In the genomic region with DNA sequence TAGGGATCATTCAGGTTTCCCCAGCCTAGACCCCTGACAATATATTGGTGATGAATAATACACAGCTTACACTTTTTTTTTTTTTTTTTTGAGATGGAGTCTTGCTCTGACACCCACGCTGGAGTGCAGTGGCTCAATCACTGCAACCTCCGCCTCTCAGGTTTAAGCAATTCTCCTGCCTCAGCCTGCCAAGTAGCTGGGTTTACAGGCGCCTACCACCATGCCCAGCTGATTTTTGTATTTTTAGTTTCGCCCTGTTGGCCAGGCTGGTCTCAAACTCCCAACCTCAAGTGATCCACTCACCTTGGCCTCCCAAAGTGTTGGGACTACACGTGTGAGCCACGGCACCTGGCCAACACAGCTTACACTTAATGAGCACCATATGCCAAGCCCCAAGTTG, we compare ENCODE assay signal across 21 cellular contexts. TPM values are rescaled to one million over a fixed set of nuclear protein-coding genes. Genes with fewer than 3 reads are reported as not detected.
A peak's percentile ranks its signal among the peaks of the same experiment; 100 is the strongest.
DNase-seq lines count a peak whose midpoint lies in the region; ATAC-seq, FAIRE-seq and TF ChIP-seq lines count a peak whose summit lies in the region.
"Had no signal": no experiment of that assay in that cellular context is flagged by ENCODE, and none has a peak within 500 bp of the region (broad histone marks: within the 10 kb centered on the region; RNA-seq: fewer than 3 reads in every experiment).

No MANE protein-coding gene starts in this region.

- 92% methylated on average over 6 of the region's 6 CpGs for WGBS in HUES64
- 10% methylated on average over 6 of the region's 6 CpGs for WGBS in K562 (ENCODE audit: insufficient coverage, low coverage, missing lambda C conversion rate)
- 87% methylated on average over 6 of the region's 6 CpGs for WGBS in smooth muscle cell (ENCODE audit: low lambda C conversion rate)
- WGBS in mammary epithelial cell (ENCODE audit: low coverage, missing lambda C conversion rate): 58% methylated on average over 6 of the region's 6 CpGs

- H3K27ac ChIP-seq in HUES64 (ENCODE audit: low read depth, low read length): peak overlapping the region; percentile 37; the same call in 1 of the 2 replicates
- no peak overlapping the region for H3K27ac ChIP-seq in K562 (ENCODE audit: extremely low read depth, low read depth, low read length)
- peak overlapping the region; percentile 95 for H3K27ac ChIP-seq in smooth muscle cell (ENCODE audit: low read depth)
- no peak overlapping the region for H3K27ac ChIP-seq in mammary epithelial cell (ENCODE audit: insufficient read depth, low read depth, low read length)
- H3K27ac ChIP-seq: RWPE1 had no signal

- TF ChIP-seq POLR2A in K562 (conservative IDR thresholded peaks at IDR 0.05): no peak

- in situ Hi-C loops in K562 (cut with MboI) (no loop called here), mammary epithelial cell (cut with MboI; ENCODE audit: low sequenced_read_pairs in 2 of 2) (no loop called here)

- no peak overlapping the region for H3K4me2 ChIP-seq in K562 (ENCODE audit: insufficient read depth, low read length)
- peak overlapping the region; percentile 78 for H3K4me2 ChIP-seq in smooth muscle cell
- no peak overlapping the region for H3K4me2 ChIP-seq in mammary epithelial cell (ENCODE audit: insufficient read depth, low read depth, low read length)
- H3K4me2 ChIP-seq: SK-N-SH had no signal

- H3F3A ChIP-seq in smooth muscle cell (ENCODE audit: low read depth): no peaks in the 10 kb centered on the region

- TF ChIP-seq CTCF in GM12865 (IDR thresholded peaks at IDR 0.05; ENCODE audit: insufficient read depth, low read depth, low read length, missing control alignments) (no peak), K562 (IDR thresholded peaks at IDR 0.05 in 2 of 3, conservative IDR thresholded peaks at IDR 0.05 in 1 of 3; ENCODE audit: insufficient read depth in 2 of 3, low read depth in 1 of 3, low read length in 3 of 3) (no peak), smooth muscle cell (IDR thresholded peaks at IDR 0.05; ENCODE audit: borderline replicate concordance, insufficient read depth, poor library complexity, severe bottlenecking) (no peak), mammary epithelial cell (conservative IDR thresholded peaks at IDR 0.05 in 1 of 2, IDR thresholded peaks at IDR 0.05 in 1 of 2; ENCODE audit: extremely low read depth in 1 of 2, insufficient read depth in 1 of 2, low read depth in 1 of 2, low read length in 2 of 2) (no peak)

- H3K4me1 ChIP-seq in HUES64 (ENCODE audit: insufficient read depth, low read length) (peaks cover 15% of the 10 kb centered on the region; the same call in 1 of the 2 replicates), K562 (replicated peaks in 1 of 2; ENCODE audit: control insufficient read depth in 2 of 2, insufficient read depth in 2 of 2, low read length in 2 of 2) (peaks cover 0 to 4% of the 10 kb centered on the region in 2 experiments; a peak in 2 of 5 replicates), smooth muscle cell (ENCODE audit: low read depth) (peaks cover 3% of the 10 kb centered on the region), mammary epithelial cell (ENCODE audit: insufficient read depth, low read length) (no peaks in the 10 kb centered on the region)
- H3K4me1 ChIP-seq: BE2C, HAP-1 had no signal

- H2AFZ ChIP-seq in K562 (ENCODE audit: low read depth, low read length): no peak overlapping the region
- H2AFZ ChIP-seq in smooth muscle cell (ENCODE audit: low read depth): peak overlapping the region; percentile 77
- no peak overlapping the region for H2AFZ ChIP-seq in mammary epithelial cell (ENCODE audit: low read depth, low read length)

- no peak for TF ChIP-seq EP300 in K562 (IDR thresholded peaks at IDR 0.05; ENCODE audit: low read length)

- BruUV-seq in K562 (replicated peaks; lab: Mats Ljungman, UMichigan): no TSS peak
- no TSS peak for BruUV-seq in mammary epithelial cell (replicated peaks; lab: Mats Ljungman, UMichigan)

- POLR2A ChIA-PET in K562 (lab: Yijun Ruan, JAX): interaction anchor here (0.6 to 0.7 kb wide), 2 partner anchors 36 to 610 kb away, joined by 3 read pairs; no protein-coding TSS in a partner anchor

- CTCF ChIA-PET in K562 (lab: Yijun Ruan, JAX; ENCODE audit: low intra/inter-chr PET ratio): interaction anchor here (0.7 kb wide), 1 partner anchor 1045 kb away, joined by 4 read pairs; no protein-coding TSS in a partner anchor
- CTCF ChIA-PET in mammary epithelial cell (lab: Charles Lee; ENCODE audit: low non-redundant PET): no interaction called here

- H3K27me3 ChIP-seq in HUES64 (ENCODE audit: insufficient read depth, low read length) (no peaks in the 10 kb centered on the region), K562 (ENCODE audit: control insufficient read depth in 2 of 2, insufficient read depth in 2 of 2, low read length in 2 of 2) (peaks cover 64 to 98% of the 10 kb centered on the region in 2 experiments), smooth muscle cell (ENCODE audit: low read depth) (no peaks in the 10 kb centered on the region), mammary epithelial cell (ENCODE audit: insufficient read depth, low read length) (no peaks in the 10 kb centered on the region)
- H3K27me3 ChIP-seq: BE2C had no signal

- no peaks in the 10 kb centered on the region for H3K79me2 ChIP-seq in K562 (ENCODE audit: control insufficient read depth, insufficient read depth, low read length)
- no peaks in the 10 kb centered on the region for H3K79me2 ChIP-seq in smooth muscle cell (ENCODE audit: low read depth)
- no peaks in the 10 kb centered on the region for H3K79me2 ChIP-seq in mammary epithelial cell (ENCODE audit: insufficient read depth, low read length)

- dilution Hi-C loops in mammary epithelial cell (cut with HindIII; ENCODE audit: low sequenced_read_pairs): no loop called here

- intact Hi-C loops in K562 (cut with micrococcal nuclease) (no loop called here), mammary epithelial cell (cut with micrococcal nuclease) (no loop called here)

- H3K4me3 ChIP-seq in GM12865 (ENCODE audit: low read depth, low read length) (peak overlapping the region; percentile 63), HUES64 (ENCODE audit: low read length) (no peak overlapping the region), K562 (no peak overlapping the region), smooth muscle cell (no peak overlapping the region), mammary epithelial cell (replicated peaks in 1 of 3; ENCODE audit: insufficient read depth in 1 of 3, low read depth in 2 of 3, low read length in 3 of 3) (no peak overlapping the region)
- H3K4me3 ChIP-seq: HAP-1 had no signal

- H3K9ac ChIP-seq in HUES64 (ENCODE audit: low read depth, low read length) (no peak overlapping the region), K562 (ENCODE audit: insufficient read depth in 1 of 2, low read depth in 2 of 2, low read length in 2 of 2) (no peak overlapping the region), smooth muscle cell (ENCODE audit: low read depth) (peak overlapping the region; percentile 86), mammary epithelial cell (ENCODE audit: insufficient read depth, low read length) (no peak overlapping the region)
- H3K9ac ChIP-seq: SK-N-SH had no signal

- H3K9me3 ChIP-seq in HUES64 (ENCODE audit: insufficient read depth, low read depth, low read length) (no peaks in the 10 kb centered on the region), K562 (replicated peaks; ENCODE audit: control insufficient read depth, insufficient read depth, low read depth, low read length) (no peaks in the 10 kb centered on the region), smooth muscle cell (replicated peaks; ENCODE audit: low read depth) (no peaks in the 10 kb centered on the region), mammary epithelial cell (replicated peaks; ENCODE audit: insufficient read depth, low read length) (no peaks in the 10 kb centered on the region)
- H3K9me3 ChIP-seq: BE2C, HAP-1, SK-N-SH had no signal

- H3K36me3 ChIP-seq in HUES64 (ENCODE audit: insufficient read depth, low read length) (peaks cover 100% of the 10 kb centered on the region), K562 (ENCODE audit: control insufficient read depth, insufficient read depth, low read length) (no peaks in the 10 kb centered on the region), smooth muscle cell (ENCODE audit: low read depth) (no peaks in the 10 kb centered on the region), mammary epithelial cell (ENCODE audit: insufficient read depth, low read length) (no peaks in the 10 kb centered on the region)
- H3K36me3 ChIP-seq: BE2C had no signal

- H4K20me1 ChIP-seq in K562 (replicated peaks; ENCODE audit: control insufficient read depth, insufficient read depth, low read length) (no peaks in the 10 kb centered on the region), smooth muscle cell (ENCODE audit: low read depth) (no peaks in the 10 kb centered on the region), mammary epithelial cell (ENCODE audit: insufficient read depth, low read length) (no peaks in the 10 kb centered on the region)

- ATAC-seq in K562: no peak

- H3K9me1 ChIP-seq in K562 (ENCODE audit: control insufficient read depth, insufficient read depth, low read length): no peaks in the 10 kb centered on the region

- DNase-seq in GM12865 (ENCODE audit: low read depth) (no peak), K562 (ENCODE audit: extremely low read depth in 1 of 4, low spot score in 3 of 4) (no peak), smooth muscle cell (lab: John Stamatoyannopoulos, UW; ENCODE audit: unreplicated experiment) (no peak), NCI-H526 treated with DMSO at 0.1 percent for 48 hours (lab: John Stamatoyannopoulos, UW) (no peak), HUDEP-2 (lab: John Stamatoyannopoulos, UW; ENCODE audit: unreplicated experiment in 76 of 76) (no peak), mammary epithelial cell (no peak)
- DNase-seq: BE2C; CD4-positive, alpha-beta memory T cell; NCI-H1092 treated with DMSO at 0.1 percent for 48 hours; NCI-H1436 treated with DMSO at 0.1 percent for 48 hours; NCI-H1930; NCI-H2227 treated with DMSO at 0.1 percent for 48 hours; NCI-H510A treated with DMSO at 0.1 percent for 48 hours; NCI-H774; NK-92 treated with Interleukin-12 subunit alpha and Interleukin-12 subunit beta, amount 100 ng/mL, for 24 hours; SHP77 treated with DMSO at 0.1 percent for 48 hours; SK-N-SH had no signal

- no peak for TF ChIP-seq RAD21 in K562 (CRISPR knock-in tag; conservative IDR thresholded peaks at IDR 0.05 in 1 of 2, IDR thresholded peaks at IDR 0.05 in 1 of 2)

- FAIRE-seq in K562 (lab: Jason Lieb, UNC): no peak
- FAIRE-seq: HTR-8/SVneo had no signal

RNA-seq across cellular contexts. Expression of a gene that starts 7.2 kb away (rescaled TPM):
- 79.9 TPM for polyA plus RNA-seq in HUES64 (2013, experiment 1 of 2)
- polyA plus RNA-seq in HUES64 (2013, experiment 2 of 2): 70.5 TPM
- total RNA-seq in K562 (2011; cell fraction: chromatin; rRNA removed; ENCODE audit: low replicate concordance): 0.32 and 1.2 TPM in 2 replicates
- total RNA-seq in K562 (2011; cell fraction: nucleolus; rRNA removed): 0.66 TPM in 1 of 2 replicates, not detected in the other
- total RNA-seq in K562 (2011; cell fraction: nucleoplasm; rRNA removed): 1.9 TPM in 1 of 2 replicates, not detected in the other
- total RNA-seq in K562 (2014; rRNA removed) (0.09 TPM in 1 of 2 replicates, not detected in the other), K562 (2014; rRNA removed; fragmentation: Illumina TruSeq; extraction: Trizol) (0.06 and 0.11 TPM in 2 replicates), K562 (2015; rRNA removed; fragmentation: Illumina TruSeq; extraction: Trizol) (not detected in 2 replicates), K562 (2021) (0.13 and 0.40 TPM in 2 replicates), smooth muscle cell (8.9 and 16.0 TPM in 2 replicates), mammary epithelial cell (under 1 TPM in 1 of 2 donors, not detected in 1; 0.68 TPM)
- polyA plus RNA-seq in K562 (2011; rRNA removed) (0.03 and 0.07 TPM in 2 replicates), K562 (2014; fragmentation: Illumina TruSeq; extraction: Trizol) (0.04 and 0.07 TPM in 2 replicates), K562 (2014; fragmentation: Nextera tagmentation; extraction: Ambion mirVana) (under 1 TPM; 0.06 to 0.14 TPM), K562 (2014; rRNA removed) (0.05 and 0.11 TPM in 2 replicates), smooth muscle cell (6.7 and 6.9 TPM in 2 replicates), mammary epithelial cell (0.17 TPM)
- polyA plus RNA-seq in K562 (2011; cell fraction: cytosol; rRNA removed): not detected in 2 replicates
- polyA plus RNA-seq in K562 (2011; cell fraction: nucleus; rRNA removed): 0.13 and 0.21 TPM in 2 replicates
- polyA plus RNA-seq in K562 (2012): 0.12 and 0.48 TPM in 2 replicates
- polyA minus RNA-seq in K562 (2011; rRNA and poly(A)+ RNA removed): 0.11 TPM in 1 of 2 replicates, not detected in the other
- polyA minus RNA-seq in K562 (2011; cell fraction: cytosol; rRNA and poly(A)+ RNA removed): not detected in 2 replicates
- 0.11 and 0.27 TPM in 2 replicates for polyA minus RNA-seq in K562 (2011; cell fraction: nucleus; rRNA and poly(A)+ RNA removed)
- not detected for polyA minus RNA-seq in mammary epithelial cell
- total RNA-seq: CD4-positive, alpha-beta memory T cell had no signal

RNA-seq across cellular contexts. Expression of a gene that starts 58.1 kb away (rescaled TPM):
- polyA plus RNA-seq in HUES64 (2013, experiment 1 of 2): 28.3 TPM
- polyA plus RNA-seq in HUES64 (2013, experiment 2 of 2): 21.7 TPM
- 60.7 and 192 TPM in 2 replicates for total RNA-seq in K562 (2011; cell fraction: chromatin; rRNA removed; ENCODE audit: low replicate concordance)
- 31.0 and 45.0 TPM in 2 replicates for total RNA-seq in K562 (2011; cell fraction: nucleolus; rRNA removed)
- total RNA-seq in K562 (2011; cell fraction: nucleoplasm; rRNA removed): 76.8 and 89.8 TPM in 2 replicates
- total RNA-seq in K562 (2014; rRNA removed) (29.3 and 29.9 TPM in 2 replicates), K562 (2014; rRNA removed; fragmentation: Illumina TruSeq; extraction: Trizol) (30.1 and 32.8 TPM in 2 replicates), K562 (2015; rRNA removed; fragmentation: Illumina TruSeq; extraction: Trizol) (29.7 and 33.6 TPM in 2 replicates), K562 (2021) (26.2 and 27.1 TPM in 2 replicates), smooth muscle cell (29.7 and 34.7 TPM in 2 replicates), mammary epithelial cell (10 to 100 TPM; 28.5 to 38.3 TPM)
- polyA plus RNA-seq in K562 (2011; rRNA removed) (30.8 and 34.6 TPM in 2 replicates), K562 (2014; fragmentation: Illumina TruSeq; extraction: Trizol) (15.4 and 16.9 TPM in 2 replicates), K562 (2014; fragmentation: Nextera tagmentation; extraction: Ambion mirVana) (10 to 100 TPM in 1 of 2 experiments, 1 to 10 TPM in 1; 6.8 to 10.9 TPM), K562 (2014; rRNA removed) (16.2 and 22.3 TPM in 2 replicates), smooth muscle cell (13.1 and 14.9 TPM in 2 replicates), mammary epithelial cell (13.0 TPM)
- 9.6 and 17.6 TPM in 2 replicates for polyA plus RNA-seq in K562 (2011; cell fraction: cytosol; rRNA removed)
- 35.0 and 44.6 TPM in 2 replicates for polyA plus RNA-seq in K562 (2011; cell fraction: nucleus; rRNA removed)
- 13.0 and 16.1 TPM in 2 replicates for polyA plus RNA-seq in K562 (2012)
- 44.7 and 66.2 TPM in 2 replicates for polyA minus RNA-seq in K562 (2011; rRNA and poly(A)+ RNA removed)
- polyA minus RNA-seq in K562 (2011; cell fraction: cytosol; rRNA and poly(A)+ RNA removed): 15.6 and 22.8 TPM in 2 replicates
- 45.0 and 63.1 TPM in 2 replicates for polyA minus RNA-seq in K562 (2011; cell fraction: nucleus; rRNA and poly(A)+ RNA removed)
- 22.2 TPM for polyA minus RNA-seq in mammary epithelial cell

Comparison
In these comparisons a context has a peak if more than half of its experiments do, and no peak if none do; other contexts are left out.
1. H3K27ac ChIP-seq: peak in HUES64 (single experiment) and smooth muscle cell (single experiment); none in K562 (single experiment) and mammary epithelial cell (single experiment).